ENCODE assay signal across 14 cellular contexts in genomic region chr3:189530822-189531221, GRCh38.
DNase-seq lines count a peak whose midpoint lies in the region; ATAC-seq and TF ChIP-seq lines count a peak whose summit lies in the region.
"Had no signal": no experiment of that assay in that cellular context is flagged by ENCODE, and none has a peak within 500 bp of the region (broad histone marks: within the 10 kb centered on the region; RNA-seq: fewer than 3 reads in every experiment).

No MANE protein-coding gene starts in this region.

- TF ChIP-seq CTCF in ovary (IDR thresholded peaks at IDR 0.05) (no peak), psoas muscle (IDR thresholded peaks at IDR 0.05) (no peak)

- H3K4me1 ChIP-seq in BLaER1 treated with 17β-estradiol and CSF1 and Interleukin-3, amounts not matched to agents 10 nM and 100 nM = peaks cover 5 to 19% (median 12%) of the 10 kb centered on the region in 10 experiments; a peak in 18 of 20 replicates
- H3K4me1 ChIP-seq in ovary (ENCODE audit: insufficient read depth) (no peaks in the 10 kb centered on the region), psoas muscle (peaks cover 3% of the 10 kb centered on the region)

- H3K36me3 ChIP-seq in BLaER1 treated with 17β-estradiol and CSF1 and Interleukin-3, amounts not matched to agents 10 nM and 100 nM = no peaks in the 10 kb centered on the region
- no peaks in the 10 kb centered on the region for H3K36me3 ChIP-seq in ovary
- H3K36me3 ChIP-seq in psoas muscle (ENCODE audit: insufficient read depth in 1 of 2, low read depth in 1 of 2) = no peaks in the 10 kb centered on the region

- peak overlapping the region in 10 of 11 experiments; percentile 11 to 73 (median 58); a peak in 18 of 22 replicates for H3K4me2 ChIP-seq in BLaER1 treated with 17β-estradiol and CSF1 and Interleukin-3, amounts not matched to agents 10 nM and 100 nM

- no peak for TF ChIP-seq EP300 in ovary (IDR thresholded peaks at IDR 0.05)

- peaks cover 2 to 6% of the 10 kb centered on the region in 2 donors for H3K36me3 Mint-ChIP-seq in activated T-cell treated with anti-CD3 and anti-CD28 coated beads, Interleukin-2, amount 50 U/mL, for 72 hours (ENCODE audit: insufficient read depth in 2 of 2)

- TF ChIP-seq POLR2A in ovary (IDR thresholded peaks at IDR 0.05) = no peak

- peaks cover 3 to 10% of the 10 kb centered on the region in 2 donors for H3K9me3 Mint-ChIP-seq in activated T-cell treated with anti-CD3 and anti-CD28 coated beads, Interleukin-2, amount 50 U/mL, for 72 hours

- H3K9ac ChIP-seq in BLaER1 treated with 17β-estradiol and CSF1 and Interleukin-3, amounts not matched to agents 10 nM and 100 nM = no peak overlapping the region

- intact Hi-C loops in ovary (cut with DNase I) (no loop called here), psoas muscle (cut with DNase I) (no loop called here)

- no peak overlapping the region for H3K4me3 ChIP-seq in BLaER1 treated with 17β-estradiol and CSF1 and Interleukin-3, amounts not matched to agents 10 nM and 100 nM
- no peak overlapping the region for H3K4me3 ChIP-seq in ovary
- H3K4me3 ChIP-seq in psoas muscle = no peak overlapping the region

- peaks cover under 1 to 11% (median 6%) of the 10 kb centered on the region in 11 experiments; a peak in 14 of 22 replicates for H3K9me3 ChIP-seq in BLaER1 treated with 17β-estradiol and CSF1 and Interleukin-3, amounts not matched to agents 10 nM and 100 nM (replicated peaks in 1 of 11)
- H3K9me3 ChIP-seq in ovary (no peaks in the 10 kb centered on the region), psoas muscle (no peaks in the 10 kb centered on the region)

- WGBS in ovary, 3 donors = 33 to 49% (median 34%) methylated on average over 4 of the region's 4 CpGs
- 57 to 78% (median 75%) methylated on average over 4 of the region's 4 CpGs for WGBS in psoas muscle, 3 donors

- DNase-seq in HK-2 (ENCODE audit: unreplicated experiment) = peak; percentile 50
- DNase-seq in activated T-cell treated with anti-CD3 and anti-CD28 coated beads, Interleukin-2, amount 50 U/mL, for 72 hours = peak; percentile 40 to 46
- DNase-seq in islet precursor cell = peak; percentile 67
- no peak for DNase-seq in ovary
- DNase-seq in NCI-H510A treated with DMSO at 0.1 percent for 48 hours (lab: John Stamatoyannopoulos, UW) = no peak
- no peak for DNase-seq in psoas muscle
- DNase-seq: C1 segment of cervical spinal cord, DMS53, glutamatergic neuron, NCI-H1092, NCI-H2227 treated with DMSO at 0.1 percent for 48 hours had no signal

- peaks cover 0 to 40% (median 24%) of the 10 kb centered on the region in 11 experiments; a peak in 16 of 22 replicates for H3K27me3 ChIP-seq in BLaER1 treated with 17β-estradiol and CSF1 and Interleukin-3, amounts not matched to agents 10 nM and 100 nM
- H3K27me3 ChIP-seq in ovary (no peaks in the 10 kb centered on the region), psoas muscle (ENCODE audit: insufficient read depth in 3 of 3, low read length in 2 of 3) (no peaks in the 10 kb centered on the region)

- no peak overlapping the region for H3K27ac ChIP-seq in BLaER1 treated with 17β-estradiol and CSF1 and Interleukin-3, amounts not matched to agents 10 nM and 100 nM
- H3K27ac ChIP-seq in ovary = no peak overlapping the region
- no peak overlapping the region for H3K27ac ChIP-seq in psoas muscle

- H3K27ac Mint-ChIP-seq in activated T-cell treated with anti-CD3 and anti-CD28 coated beads, Interleukin-2, amount 50 U/mL, for 72 hours = peak overlapping the region; percentile 94

- no peaks in the 10 kb centered on the region for H4K20me1 ChIP-seq in BLaER1 treated with 17β-estradiol and CSF1 and Interleukin-3, amounts not matched to agents 10 nM and 100 nM

- ATAC-seq in activated T-cell treated with anti-CD3 and anti-CD28 coated beads, Interleukin-2, amount 50 U/mL, for 72 hours (replicated peaks in 1 of 2) = peak in 1 of 2 donors; percentile 2
- ATAC-seq in GM19467 (IDR thresholded peaks at IDR 0.05; ENCODE audit: unreplicated experiment) (no peak), psoas muscle (no peak)
- ATAC-seq: activated CD4-positive, CD25-positive, alpha-beta regulatory T cell treated with anti-CD3 and anti-CD28 coated beads, Interleukin-2, amount 50 U/mL, for 24 hours had no signal

- H3K4me1 Mint-ChIP-seq in activated T-cell treated with anti-CD3 and anti-CD28 coated beads, Interleukin-2, amount 50 U/mL, for 72 hours (ENCODE audit: low read depth) = peaks cover 49% of the 10 kb centered on the region

- peak overlapping the region; percentile 66 to 80 for H3K4me3 Mint-ChIP-seq in activated T-cell treated with anti-CD3 and anti-CD28 coated beads, Interleukin-2, amount 50 U/mL, for 72 hours

- no peaks in the 10 kb centered on the region for H3K27me3 Mint-ChIP-seq in activated T-cell treated with anti-CD3 and anti-CD28 coated beads, Interleukin-2, amount 50 U/mL, for 72 hours (ENCODE audit: low read depth)

Comparison
In these comparisons a context has a peak if more than half of its experiments do, and no peak if none do; other contexts are left out.
1. DNase-seq: peak in HK-2 (single experiment), activated T-cell treated with anti-CD3 and anti-CD28 coated beads, Interleukin-2, amount 50 U/mL, for 72 hours (2 of 2) and islet precursor cell (single experiment); none in ovary (0 of 5), NCI-H510A treated with DMSO at 0.1 percent for 48 hours (single experiment) and psoas muscle (0 of 2).